In genomic region chr17:75405365-75406221, GRCh38 we compare ENCODE assay signal across 1 cellular context.
TF ChIP-seq lines count a peak whose summit lies in the region.

Gene GRB2, minus strand, starts transcription at chr17:75405678. Its CDS starts 12,050 bp downstream, at chr17:75393628.

TF ChIP-seq in K562, 482 proteins besides CTCF, POLR2A, EP300 and RAD21 (continued from another document and continues in another):
- TF ChIP-seq AFF4 (CRISPR knock-in tag; IDR thresholded peaks at IDR 0.05), result no peak
- no peak; the same call in 1 of the 2 replicates for TF ChIP-seq BRD4 (IDR thresholded peaks at IDR 0.05)
- no peak for TF ChIP-seq ZNF551 (CRISPR knock-in tag; IDR thresholded peaks at IDR 0.05)
- TF ChIP-seq CCNT2 (IDR thresholded peaks at IDR 0.05; ENCODE audit: borderline replicate concordance, extremely low read depth, insufficient read length, low read depth, low read length), result peak; percentile 67
- TF ChIP-seq TAF7 (tag; IDR thresholded peaks at IDR 0.05), result no peak
- TF ChIP-seq SOX6 (IDR thresholded peaks at IDR 0.05), result 0 out of 2 replicates have a peak, but pooled peaks have one; percentile 15
- no peak for TF ChIP-seq NUFIP1 (IDR thresholded peaks at IDR 0.05; ENCODE audit: partially characterized antibody)
- TF ChIP-seq CHAMP1 (IDR thresholded peaks at IDR 0.05), result no peak
- TF ChIP-seq FOXP1 (CRISPR knock-in tag; IDR thresholded peaks at IDR 0.05), result no peak
- no peak for TF ChIP-seq ATF2 (CRISPR knock-in tag; IDR thresholded peaks at IDR 0.05)
- TF ChIP-seq ZFP36 (IDR thresholded peaks at IDR 0.05; ENCODE audit: low read depth, low read length, partially characterized antibody), result no peak
- no peak for TF ChIP-seq ZHX1 (conservative IDR thresholded peaks at IDR 0.05; ENCODE audit: low read length)
- no peak for TF ChIP-seq ZNF347 (CRISPR knock-in tag; IDR thresholded peaks at IDR 0.05; ENCODE audit: low read depth)
- no peak for TF ChIP-seq ZBTB17 (CRISPR knock-in tag; IDR thresholded peaks at IDR 0.05)
- peak; percentile 76 for TF ChIP-seq SAP30 (IDR thresholded peaks at IDR 0.05; ENCODE audit: borderline replicate concordance, insufficient read depth, low read depth, low read length, poor library complexity, severe bottlenecking)
- no peak for TF ChIP-seq XRCC5 (IDR thresholded peaks at IDR 0.05; ENCODE audit: low read depth, low read length)
- no peak for TF ChIP-seq PBX2 (CRISPR knock-in tag; IDR thresholded peaks at IDR 0.05; ENCODE audit: low read depth)
- peak; percentile 85 for TF ChIP-seq PBX2 (tag; conservative IDR thresholded peaks at IDR 0.05; ENCODE audit: low read depth)
- TF ChIP-seq ZNF140 (CRISPR knock-in tag; IDR thresholded peaks at IDR 0.05), result no peak
- no peak for TF ChIP-seq ZNF197 (CRISPR knock-in tag; IDR thresholded peaks at IDR 0.05; ENCODE audit: low read depth)
- no peak for TF ChIP-seq CBFA2T2 (conservative IDR thresholded peaks at IDR 0.05)
- no peak for TF ChIP-seq NCOR1 (IDR thresholded peaks at IDR 0.05)
- no peak for TF ChIP-seq E4F1 (CRISPR knock-in tag; IDR thresholded peaks at IDR 0.05; ENCODE audit: borderline replicate concordance)
- TF ChIP-seq RBM25 (IDR thresholded peaks at IDR 0.05; ENCODE audit: low read depth, low read length, severe bottlenecking), result peak; percentile 94
- no peak for TF ChIP-seq ZBTB40 (IDR thresholded peaks at IDR 0.05)
- TF ChIP-seq ZBTB40 (CRISPR knock-in tag; IDR thresholded peaks at IDR 0.05), result no peak
- TF ChIP-seq COPS2 (conservative IDR thresholded peaks at IDR 0.05), result no peak
